9 cellular contexts compared by ENCODE assay signal in genomic region chr4:137819964-137820383, GRCh38.
DNase-seq lines count a peak whose midpoint lies in the region; ATAC-seq and TF ChIP-seq lines count a peak whose summit lies in the region.
"Had no signal": no experiment of that assay in that cellular context is flagged by ENCODE, and none has a peak within 500 bp of the region (broad histone marks: within the 10 kb centered on the region; RNA-seq: fewer than 3 reads in every experiment).

No MANE protein-coding gene starts in this region.

- CTCF ChIA-PET in PC-9 (lab: Charles Lee), result interaction anchor here (0.6 kb wide), 1 partner anchor 270 kb away, joined by 3 read pairs; no protein-coding TSS in a partner anchor

- TF ChIP-seq CTCF in PC-9 (conservative IDR thresholded peaks at IDR 0.05), result peak; percentile 69
- TF ChIP-seq CTCF in thyroid gland (IDR thresholded peaks at IDR 0.05), result peak in 4 of 6 experiments; percentile 58 to 73 (median 68)
- peak in 3 of 6 experiments; percentile 32 to 53 (median 44) for TF ChIP-seq CTCF in Peyer's patch (IDR thresholded peaks at IDR 0.05)

- no peaks in the 10 kb centered on the region for H3K27me3 ChIP-seq in PC-9 (ENCODE audit: insufficient read depth, low read depth)
- no peaks in the 10 kb centered on the region for H3K27me3 ChIP-seq in thyroid gland
- H3K27me3 ChIP-seq in Peyer's patch, result no peaks in the 10 kb centered on the region

- DNase-seq in GDM1 (lab: John Stamatoyannopoulos, UW) (peak; percentile 6), PC-9 (peak; percentile 12 to 37), fibroblast of the conjunctiva (ENCODE audit: low read depth) (peak; percentile 37), thyroid gland (peak; percentile 8 to 29), Peyer's patch (no peak), activated gamma-delta T cell treated with Interleukin-2 at 50 U/mL for 16 hours (no peak)
- DNase-seq: activated naive CD8-positive, alpha-beta T cell treated with anti-CD3 and anti-CD28 coated beads, Interleukin-2, amount 10 ng/mL, durations not matched to agents 7 days and 5 days had no signal

- H2AFZ ChIP-seq in PC-9, result no peak overlapping the region

- BruUV-seq in PC-9 (replicated peaks; lab: Mats Ljungman, UMichigan), result no TSS peak

- POLR2A ChIA-PET in PC-9 (lab: Charles Lee; ENCODE audit: unreplicated experiment), result interaction anchor here (0.7 kb wide), 1 partner anchor 418 kb away, joined by 3 read pairs; no protein-coding TSS in a partner anchor

- WGBS in thyroid gland, 2 donors, result 94 to 100% methylated on average over 1 of the region's 1 CpG

- no peaks in the 10 kb centered on the region for H3F3A ChIP-seq in PC-9 (ENCODE audit: insufficient read depth, low read depth)

- H3K4me1 ChIP-seq in PC-9 (replicated peaks; ENCODE audit: insufficient read depth), result no peaks in the 10 kb centered on the region
- H3K4me1 ChIP-seq in thyroid gland, result no peaks in the 10 kb centered on the region
- no peaks in the 10 kb centered on the region for H3K4me1 ChIP-seq in Peyer's patch

- no peaks in the 10 kb centered on the region for H3K9me2 ChIP-seq in PC-9 (ENCODE audit: insufficient read depth)

- no peaks in the 10 kb centered on the region for H3K9me3 ChIP-seq in PC-9 (ENCODE audit: insufficient read depth, low read depth)
- H3K9me3 ChIP-seq in thyroid gland, result no peaks in the 10 kb centered on the region
- H3K9me3 ChIP-seq in Peyer's patch, result no peaks in the 10 kb centered on the region

- ATAC-seq in GM21367 (IDR thresholded peaks at IDR 0.05; ENCODE audit: unreplicated experiment) (peak; percentile 83), HG03521 (IDR thresholded peaks at IDR 0.05; ENCODE audit: unreplicated experiment) (peak; percentile 86)

- H3K4me3 ChIP-seq in PC-9, result no peak overlapping the region
- no peak overlapping the region for H3K4me3 ChIP-seq in thyroid gland (replicated peaks in 1 of 3)
- no peak overlapping the region for H3K4me3 ChIP-seq in Peyer's patch

- H3K36me3 ChIP-seq in PC-9 (ENCODE audit: low read depth) (no peaks in the 10 kb centered on the region), thyroid gland (no peaks in the 10 kb centered on the region), Peyer's patch (no peaks in the 10 kb centered on the region)

- no peak overlapping the region for H3K27ac ChIP-seq in PC-9
- no peak overlapping the region for H3K27ac ChIP-seq in thyroid gland
- no peak overlapping the region for H3K27ac ChIP-seq in Peyer's patch

- no peak for TF ChIP-seq POLR2A in thyroid gland (IDR thresholded peaks at IDR 0.05)
- TF ChIP-seq POLR2A in Peyer's patch (IDR thresholded peaks at IDR 0.05), result no peak

- no peaks in the 10 kb centered on the region for H3K79me2 ChIP-seq in PC-9 (ENCODE audit: low read depth)

- H4K20me1 ChIP-seq in PC-9 (ENCODE audit: insufficient read depth), result no peaks in the 10 kb centered on the region

- intact Hi-C loops in PC-9 (cut with micrococcal nuclease; ENCODE audit: unreplicated experiment), result loop anchor here (1.0 to 10.0 kb wide), 5 partner anchors 215 to 1051 kb away; no protein-coding TSS in a partner anchor
- intact Hi-C loops in thyroid gland (cut with DNase I), result loop anchor here (10.0 kb wide), 1 partner anchor 275 kb away; no protein-coding TSS in a partner anchor

- no peak overlapping the region for H3K4me2 ChIP-seq in PC-9

Comparison
In these comparisons a context has a peak if more than half of its experiments do, and no peak if none do; other contexts are left out.
1. DNase-seq: peak in GDM1 (single experiment), PC-9 (2 of 2), fibroblast of the conjunctiva (single experiment) and thyroid gland (2 of 2); none in Peyer's patch (0 of 3) and activated gamma-delta T cell treated with Interleukin-2 at 50 U/mL for 16 hours (single experiment).